In the genomic region with DNA sequence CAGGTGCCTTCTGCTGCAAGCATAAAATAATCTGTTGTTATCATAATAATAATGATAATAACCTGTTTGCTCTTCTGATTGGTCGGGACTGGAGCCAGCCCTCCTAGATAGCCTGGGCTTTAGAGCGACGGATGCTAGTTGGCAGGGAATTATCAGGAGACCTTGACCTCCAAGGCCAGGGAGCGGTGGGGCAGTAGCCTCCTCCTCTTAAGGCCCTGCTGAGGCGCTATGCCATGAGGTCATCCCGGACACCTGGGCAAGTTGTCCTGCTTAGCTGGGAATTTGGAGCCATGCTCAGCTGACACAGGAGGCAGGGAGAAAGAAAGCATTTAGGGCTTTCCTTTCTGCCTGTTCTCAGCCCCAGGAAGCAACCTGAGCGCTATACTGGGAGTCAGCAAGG, we compare ENCODE assay signal across 26 cellular contexts. TPM values are rescaled to one million over a fixed set of nuclear protein-coding genes. Genes with fewer than 3 reads are reported as not detected.
"Had no signal": no experiment of that assay in that cellular context is flagged by ENCODE, and none has a peak within 500 bp of the region (broad histone marks: within the 10 kb centered on the region; RNA-seq: fewer than 3 reads in every experiment).

No MANE protein-coding gene starts in this region.

- H3K27ac ChIP-seq: colonic mucosa, esophagus muscularis mucosa, foreskin keratinocyte, gastroesophageal sphincter, neutrophil, parathyroid adenoma, right lobe of liver, suprapubic skin, transverse colon, upper lobe of right lung, uterus had no signal

- H3K4me1 ChIP-seq: colonic mucosa, foreskin keratinocyte, parathyroid adenoma, suprapubic skin, upper lobe of right lung, uterus had no signal

- H3K4me3 ChIP-seq: colonic mucosa, esophagus muscularis mucosa, gastroesophageal sphincter, heart right ventricle, lung, mucosa of descending colon, right lobe of liver, smooth muscle cell, suprapubic skin, transverse colon, upper lobe of right lung, uterus had no signal

- H2AFZ ChIP-seq: parathyroid adenoma had no signal

- H3K36me3 ChIP-seq: colonic mucosa, esophagus muscularis mucosa, gastroesophageal sphincter, heart right ventricle, neutrophil, right lobe of liver, suprapubic skin, transverse colon, upper lobe of right lung, uterus had no signal

- H3K9me3 ChIP-seq: colonic mucosa, esophagus muscularis mucosa, gastroesophageal sphincter, heart right ventricle, mucosa of descending colon, neutrophil, right lobe of liver, suprapubic skin, transverse colon, upper lobe of right lung, uterus had no signal

- FAIRE-seq: endothelial cell of umbilical vein, islet of Langerhans had no signal

- DNase-seq: colonic mucosa; effector memory CD4-positive, alpha-beta T cell; foreskin keratinocyte; heart right ventricle; hippocampal formation; kidney glomerular epithelial cell; left colon; mesenchymal stem cell; mucosa of descending colon; naive B cell; right lobe of liver; stimulated activated CD4-positive, alpha-beta T cell treated with anti-CD3 and anti-CD28 coated beads, Interleukin-4, amount 100 ng/mL, for 4 hours; transverse colon; upper lobe of right lung; uterus had no signal

- H3K9ac ChIP-seq: parathyroid adenoma had no signal

- H3K79me2 ChIP-seq: parathyroid adenoma had no signal

- H3K27me3 ChIP-seq: colonic mucosa, esophagus muscularis mucosa, gastroesophageal sphincter, heart right ventricle, right lobe of liver, suprapubic skin, transverse colon, upper lobe of right lung, uterus had no signal

- ATAC-seq: foreskin keratinocyte; gastroesophageal sphincter; left colon; mucosa of descending colon; natural killer cell treated with Interleukin-12 subunit alpha and Interleukin-12 subunit beta and Interleukin-15 and Interleukin-18, amount 100 ng/mL, for 72 hours; stimulated activated memory B cell treated with anti-CD40 and anti-IgM and Interleukin-4, amounts not matched to agents 10 μg/mL and 1 μg/mL and 100 μg/mL, for 72 hours; upper lobe of right lung had no signal

- H3K4me2 ChIP-seq: smooth muscle cell had no signal

RNA-seq across cellular contexts. Expression of a gene that starts 42.3 kb away (rescaled TPM):
- total RNA-seq: natural killer cell treated with Interleukin-12 subunit alpha and Interleukin-12 subunit beta and Interleukin-15 and Interleukin-18, amount 100 ng/mL, for 72 hours had no signal
